In genomic region chrX:71996138-71996537, GRCh38 we compare ENCODE assay signal across 17 cellular contexts.
"Had no signal": no experiment of that assay in that cellular context is flagged by ENCODE, and none has a peak within 500 bp of the region (broad histone marks: within the 10 kb centered on the region; RNA-seq: fewer than 3 reads in every experiment).

No MANE protein-coding gene starts in this region.

- H3K4me2 ChIP-seq: hepatocyte had no signal

- H3K27ac ChIP-seq: hepatocyte, lower lobe of right lung, psoas muscle, right lobe of liver had no signal

- H3K27me3 Mint-ChIP-seq: activated CD4-positive, alpha-beta memory T cell treated with anti-CD3 and anti-CD28 coated beads for 36 hours; activated naive CD8-positive, alpha-beta T cell had no signal

- H3K79me2 ChIP-seq: hepatocyte had no signal

- ATAC-seq: activated T-cell treated with anti-CD3 and anti-CD28 coated beads, Interleukin-2, amount 50 U/mL, for 4 hours; lower lobe of right lung; naive thymus-derived CD8-positive, alpha-beta T cell; right lobe of liver had no signal

- H3K36me3 Mint-ChIP-seq: activated CD4-positive, alpha-beta memory T cell treated with anti-CD3 and anti-CD28 coated beads for 36 hours; activated naive CD8-positive, alpha-beta T cell; naive thymus-derived CD8-positive, alpha-beta T cell had no signal

- H3K4me1 ChIP-seq: lower lobe of right lung, psoas muscle, right lobe of liver had no signal

- DNase-seq: activated CD4-positive, alpha-beta memory T cell treated with anti-CD3 and anti-CD28 coated beads for 36 hours; activated CD4-positive, alpha-beta T cell treated with anti-CD3 and anti-CD28 coated beads for 1 hour; activated gamma-delta T cell; activated T-cell treated with anti-CD3 and anti-CD28 coated beads, Interleukin-2, amount 50 U/mL, for 4 hours; dermis blood vessel endothelial cell; kidney glomerular epithelial cell; lower lobe of right lung; midbrain; naive thymus-derived CD8-positive, alpha-beta T cell; nucleus accumbens; right lobe of liver; stimulated activated CD4-positive, alpha-beta T cell treated with anti-CD3 and anti-CD28 coated beads, Interleukin-2, amount 100 ng/mL, for 24 hours; stimulated activated naive CD4-positive, alpha-beta T cell treated with Interleukin-2 at 50 U/mL for 16 hours had no signal

- H3K9me3 ChIP-seq: lower lobe of right lung, psoas muscle, right lobe of liver had no signal

- H3K27ac Mint-ChIP-seq: activated CD4-positive, alpha-beta memory T cell treated with anti-CD3 and anti-CD28 coated beads for 36 hours; activated naive CD8-positive, alpha-beta T cell; naive thymus-derived CD8-positive, alpha-beta T cell; T-helper 2 cell treated with Interferon-gamma antibody and Interleukin-4, amounts not matched to agents 5 μg/mL and 100 μg/mL, for 36 hours had no signal

- H2AFZ ChIP-seq: hepatocyte had no signal

- H3K9me3 Mint-ChIP-seq: activated CD4-positive, alpha-beta memory T cell treated with anti-CD3 and anti-CD28 coated beads for 36 hours; activated T-cell treated with anti-CD3 and anti-CD28 coated beads, Interleukin-2, amount 50 U/mL, for 4 hours; naive thymus-derived CD8-positive, alpha-beta T cell; T-helper 2 cell treated with Interferon-gamma antibody and Interleukin-4, amounts not matched to agents 5 μg/mL and 100 μg/mL, for 36 hours had no signal

- H3K27me3 ChIP-seq: hepatocyte, right lobe of liver had no signal

- H3K36me3 ChIP-seq: lower lobe of right lung, right lobe of liver had no signal

- H3K4me3 ChIP-seq: hepatocyte, lower lobe of right lung, psoas muscle, right lobe of liver had no signal

- H3K4me3 Mint-ChIP-seq: activated CD4-positive, alpha-beta memory T cell treated with anti-CD3 and anti-CD28 coated beads for 36 hours; activated naive CD8-positive, alpha-beta T cell; activated T-cell treated with anti-CD3 and anti-CD28 coated beads, Interleukin-2, amount 50 U/mL, for 4 hours; naive thymus-derived CD8-positive, alpha-beta T cell; T-helper 2 cell treated with Interferon-gamma antibody and Interleukin-4, amounts not matched to agents 5 μg/mL and 100 μg/mL, for 36 hours had no signal
